13 cellular contexts compared by ENCODE assay signal in the genomic region with DNA sequence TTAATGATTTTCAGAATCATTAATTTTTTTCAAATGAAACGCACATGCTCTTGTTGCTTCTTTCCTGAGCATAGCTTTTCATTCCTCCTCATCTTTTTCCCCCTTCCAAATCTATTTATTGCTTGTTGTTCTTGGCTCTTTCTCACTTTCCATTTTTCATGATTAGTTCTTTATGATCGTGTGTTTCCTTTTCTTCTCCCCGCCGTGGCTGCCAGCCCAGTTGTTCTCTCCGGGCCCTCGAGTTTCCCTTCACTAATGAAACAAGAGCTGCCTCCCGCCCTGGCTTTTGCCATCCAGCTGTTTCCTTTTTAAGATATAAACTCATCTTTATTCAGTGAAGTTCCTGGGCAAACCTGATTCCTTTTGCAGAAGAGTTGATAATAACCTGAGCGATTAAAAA.
DNase-seq lines count a peak whose midpoint lies in the region; ATAC-seq and TF ChIP-seq lines count a peak whose summit lies in the region.
"Had no signal": no experiment of that assay in that cellular context is flagged by ENCODE, and none has a peak within 500 bp of the region (broad histone marks: within the 10 kb centered on the region; RNA-seq: fewer than 3 reads in every experiment).

No MANE protein-coding gene starts in this region.

- H3K27me3 ChIP-seq in brain microvascular endothelial cell (replicated peaks) (no peaks in the 10 kb centered on the region), left ventricle myocardium inferior (ENCODE audit: low read depth) (no peaks in the 10 kb centered on the region), gastrocnemius medialis (no peaks in the 10 kb centered on the region)

- H3K36me3 ChIP-seq in brain microvascular endothelial cell (replicated peaks): no peaks in the 10 kb centered on the region
- no peaks in the 10 kb centered on the region for H3K36me3 ChIP-seq in left ventricle myocardium inferior
- no peaks in the 10 kb centered on the region for H3K36me3 ChIP-seq in gastrocnemius medialis

- TF ChIP-seq POLR2A in gastrocnemius medialis (IDR thresholded peaks at IDR 0.05): no peak

- DNase-seq in AG20443 (ENCODE audit: low spot score): peak; percentile 12
- DNase-seq in brain microvascular endothelial cell: peak; percentile 27
- peak; percentile 52 for DNase-seq in left ventricle myocardium inferior
- DNase-seq in gastrocnemius medialis: no peak
- no peak for DNase-seq in D341Med (ENCODE audit: low spot score)
- DNase-seq in GOT3 (lab: John Stamatoyannopoulos, UW): no peak
- DNase-seq in KBM-7: no peak
- DNase-seq in T1000 (lab: John Stamatoyannopoulos, UW): no peak
- DNase-seq: activated CD8-positive, alpha-beta T cell treated with anti-CD3 and anti-CD28 coated beads, Interleukin-2, amount 10 ng/mL, durations not matched to agents 7 days and 5 days; activated naive CD4-positive, alpha-beta T cell; stimulated activated CD4-positive, alpha-beta T cell treated with anti-CD3 and anti-CD28 coated beads, Interleukin-4, amount 100 ng/mL, for 4 hours; stimulated activated naive CD8-positive, alpha-beta T cell treated with anti-CD3 and anti-CD28 coated beads, Interleukin-15, amount 100 ng/mL, for 72 hours had no signal

- TF ChIP-seq CTCF in brain microvascular endothelial cell (IDR thresholded peaks at IDR 0.05; ENCODE audit: low read depth, low read length, missing control alignments) (no peak), left ventricle myocardium inferior (IDR thresholded peaks at IDR 0.05; ENCODE audit: borderline replicate concordance) (no peak), gastrocnemius medialis (IDR thresholded peaks at IDR 0.05 in 4 of 5, conservative IDR thresholded peaks at IDR 0.05 in 1 of 5) (no peak)

- intact Hi-C loops in left ventricle myocardium inferior (cut with micrococcal nuclease): no loop called here
- intact Hi-C loops in gastrocnemius medialis (cut with DNase I; ENCODE audit: low total_unique reads): no loop called here

- no peaks in the 10 kb centered on the region for H3K9me3 ChIP-seq in left ventricle myocardium inferior (replicated peaks)
- no peaks in the 10 kb centered on the region for H3K9me3 ChIP-seq in gastrocnemius medialis

- ATAC-seq in gastrocnemius medialis: no peak
- ATAC-seq: activated CD8-positive, alpha-beta T cell treated with anti-CD3 and anti-CD28 coated beads, Interleukin-2, amount 10 ng/mL, durations not matched to agents 7 days and 5 days; HCT116; stimulated activated naive CD8-positive, alpha-beta T cell treated with anti-CD3 and anti-CD28 coated beads, Interleukin-15, amount 100 ng/mL, for 72 hours had no signal

- H3K4me3 ChIP-seq in brain microvascular endothelial cell (ENCODE audit: low read depth, low read length) (no peak overlapping the region), left ventricle myocardium inferior (no peak overlapping the region), gastrocnemius medialis (no peak overlapping the region)

- H3K4me1 ChIP-seq in left ventricle myocardium inferior (peaks cover 27% of the 10 kb centered on the region), gastrocnemius medialis (peaks cover 4 to 6% of the 10 kb centered on the region in 2 donors)

- in situ Hi-C loops in brain microvascular endothelial cell (cut with HindIII; ENCODE audit: low pct_ligation_motif_present, low sequenced_read_pairs) (no loop called here), gastrocnemius medialis (cut with MboI; ENCODE audit: low sequenced_read_pairs in 4 of 4) (loop anchor here in 1 of 4 donors (25.0 kb wide), 1 partner anchor 898 kb away; no protein-coding TSS in a partner anchor), KBM-7 (cut with MboI; ENCODE audit: low pct_unique_long_range_greater_than_20kb, low sequenced_read_pairs) (no loop called here)

- H3K27ac ChIP-seq in brain microvascular endothelial cell: no peak overlapping the region
- H3K27ac ChIP-seq in left ventricle myocardium inferior (replicated peaks): peak overlapping the region; percentile 64
- peak overlapping the region in 3 of 4 donors; percentile 26 to 32 (median 30) for H3K27ac ChIP-seq in gastrocnemius medialis

Comparison
In these comparisons a context has a peak if more than half of its experiments do, and no peak if none do; other contexts are left out.
1. DNase-seq: peak in AG20443 (single experiment), brain microvascular endothelial cell (single experiment) and left ventricle myocardium inferior (single experiment); none in gastrocnemius medialis (0 of 2), D341Med (single experiment), GOT3 (single experiment), KBM-7 (single experiment) and T1000 (single experiment).